1 cellular context compared by ENCODE assay signal in genomic region chr10:3829193-3830050, GRCh38.
TF ChIP-seq lines count a peak whose summit lies in the region.

No MANE protein-coding gene starts in this region.

TF ChIP-seq in HepG2, 621 proteins besides CTCF, POLR2A, EP300 and RAD21 (continued from another document):
- no peak for TF ChIP-seq ZBTB4 (CRISPR knock-in tag; IDR thresholded peaks at IDR 0.05; ENCODE audit: borderline replicate concordance)
- TF ChIP-seq MBNL3 (CRISPR knock-in tag; conservative IDR thresholded peaks at IDR 0.05), result no peak
- TF ChIP-seq CEBPZ (IDR thresholded peaks at IDR 0.05; ENCODE audit: low read length), result no peak
- no peak for TF ChIP-seq ZNF670 (CRISPR knock-in tag; IDR thresholded peaks at IDR 0.05; ENCODE audit: borderline replicate concordance)
- no peak for TF ChIP-seq SOX5 (CRISPR knock-in tag; IDR thresholded peaks at IDR 0.05; ENCODE audit: borderline replicate concordance)
